In the genomic region with DNA sequence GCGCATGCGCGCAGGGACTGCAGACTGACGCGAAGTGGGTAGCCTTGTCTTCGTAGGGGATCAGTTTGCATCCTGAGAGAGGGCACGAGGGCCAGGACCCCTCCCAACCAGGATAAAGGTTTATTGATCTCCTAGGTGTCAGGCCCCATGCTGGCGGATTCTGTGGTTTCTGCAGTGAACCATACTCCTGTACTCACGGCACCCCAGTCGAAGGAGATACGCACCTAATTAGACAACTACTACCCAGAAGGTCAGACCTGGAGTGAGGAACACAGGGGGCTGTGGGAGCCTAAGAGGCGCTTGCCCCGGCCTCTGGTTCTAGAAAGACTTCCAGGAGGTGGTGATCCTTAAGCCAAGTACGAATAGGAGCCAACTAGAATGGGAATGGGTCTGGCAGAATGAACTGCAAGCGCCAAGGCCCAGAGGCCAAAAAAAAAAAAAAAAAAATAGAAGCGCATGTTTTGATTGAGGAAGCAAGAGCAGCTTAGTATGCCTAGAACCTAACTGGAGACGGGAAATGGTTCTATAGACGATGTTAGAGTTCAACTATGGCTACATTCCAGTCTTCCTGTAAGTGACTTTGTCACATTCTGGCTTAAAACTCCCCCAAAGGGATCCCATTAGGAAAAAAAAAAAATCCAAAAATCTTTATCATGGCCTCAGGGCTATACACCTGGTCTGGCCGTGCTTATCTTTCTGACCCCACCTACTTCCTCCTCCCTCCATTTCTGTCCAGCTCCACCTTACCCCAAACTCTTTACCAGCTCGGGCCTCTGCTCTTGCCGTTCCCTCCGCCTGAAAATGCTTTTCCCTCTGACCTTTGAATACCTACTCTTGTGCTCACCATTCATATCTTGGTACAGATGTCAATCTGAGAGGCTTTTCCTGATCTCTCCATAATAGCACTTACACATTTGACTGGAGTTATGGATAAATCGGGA, we compare ENCODE assay signal across 8 cellular contexts. TPM values are rescaled to one million over a fixed set of nuclear protein-coding genes. Genes with fewer than 3 reads are reported as not detected.
A peak's percentile ranks its signal among the peaks of the same experiment; 100 is the strongest.
DNase-seq lines count a peak whose midpoint lies in the region; ATAC-seq and TF ChIP-seq lines count a peak whose summit lies in the region.

No MANE protein-coding gene starts in this region.

- peaks cover 45% of the 10 kb centered on the region for H3K4me1 Mint-ChIP-seq in brain

- TF ChIP-seq CTCF in PC-9 (conservative IDR thresholded peaks at IDR 0.05) (no peak), brain (conservative IDR thresholded peaks at IDR 0.05) (no peak), tibial nerve (IDR thresholded peaks at IDR 0.05) (no peak), GM13977 (IDR thresholded peaks at IDR 0.05; ENCODE audit: extremely low read depth, insufficient read depth, missing control alignments) (no peak)

- no peaks in the 10 kb centered on the region for H3K79me1 ChIP-seq in mesendoderm (ENCODE audit: low read length)

- no peak overlapping the region for H2BK120ac ChIP-seq in mesendoderm (ENCODE audit: low read depth, low read length)

- TSS peak; percentile 89 for BruUV-seq in PC-9 (replicated peaks; lab: Mats Ljungman, UMichigan)

- H3K27me3 Mint-ChIP-seq in brain, result no peaks in the 10 kb centered on the region

- H2AFZ ChIP-seq in PC-9, result peak overlapping the region; percentile 89

- no peaks in the 10 kb centered on the region for H3K9me2 ChIP-seq in PC-9 (ENCODE audit: insufficient read depth)

- no peak for TF ChIP-seq POLR2A in tibial nerve (IDR thresholded peaks at IDR 0.05)

- H3K36me3 ChIP-seq in BLaER1 (peaks cover 22% of the 10 kb centered on the region), PC-9 (ENCODE audit: low read depth) (no peaks in the 10 kb centered on the region), mesendoderm (ENCODE audit: control insufficient read depth, insufficient read depth, low read length) (no peaks in the 10 kb centered on the region), tibial nerve (peaks cover 0 to 7% (median 2%) of the 10 kb centered on the region in 3 donors)

- H3K4me3 ChIP-seq in BLaER1 (peak overlapping the region; percentile 81), PC-9 (peak overlapping the region; percentile 65), mesendoderm (ENCODE audit: low read length) (no peak overlapping the region), tibial nerve (peak overlapping the region; percentile 59 to 99 (median 92))

- H3K9me3 ChIP-seq in BLaER1 (no peaks in the 10 kb centered on the region), PC-9 (ENCODE audit: insufficient read depth, low read depth) (no peaks in the 10 kb centered on the region), tibial nerve (no peaks in the 10 kb centered on the region)

- CTCF ChIA-PET in PC-9 (lab: Charles Lee), result no interaction called here

- H3K27me3 ChIP-seq in BLaER1, result no peaks in the 10 kb centered on the region
- no peaks in the 10 kb centered on the region for H3K27me3 ChIP-seq in PC-9 (ENCODE audit: insufficient read depth, low read depth)
- H3K27me3 ChIP-seq in mesendoderm (ENCODE audit: insufficient read depth, low read length, poor library complexity), result no peaks in the 10 kb centered on the region
- no peaks in the 10 kb centered on the region for H3K27me3 ChIP-seq in tibial nerve

- H3K18ac ChIP-seq in mesendoderm (ENCODE audit: low read length), result peak overlapping the region; percentile 44

- H3K4me2 ChIP-seq in BLaER1 (peak overlapping the region; percentile 94), PC-9 (peak overlapping the region; percentile 97), mesendoderm (ENCODE audit: low read length) (peak overlapping the region; percentile 44)

- H3K4me3 Mint-ChIP-seq in brain, result peak overlapping the region; percentile 89 to 98 (median 93)

- H3K56ac ChIP-seq in mesendoderm (ENCODE audit: low read length), result peak overlapping the region; percentile 78

- peaks cover 47% of the 10 kb centered on the region for H3K4me1 ChIP-seq in BLaER1
- peaks cover 9% of the 10 kb centered on the region for H3K4me1 ChIP-seq in PC-9 (replicated peaks; ENCODE audit: insufficient read depth)
- H3K4me1 ChIP-seq in mesendoderm (ENCODE audit: control insufficient read depth, low read depth, low read length), result no peaks in the 10 kb centered on the region
- peaks cover 0 to 42% (median 11%) of the 10 kb centered on the region in 4 donors for H3K4me1 ChIP-seq in tibial nerve

- H3K9ac ChIP-seq in BLaER1 (peak overlapping the region; percentile 96), mesendoderm (ENCODE audit: low read length) (peak overlapping the region; percentile 59)

- H4K8ac ChIP-seq in mesendoderm (ENCODE audit: low read depth, low read length), result no peak overlapping the region

- H4K5ac ChIP-seq in mesendoderm (ENCODE audit: low read length), result no peak overlapping the region

- H3K79me2 ChIP-seq in PC-9 (ENCODE audit: low read depth), result peaks cover 27% of the 10 kb centered on the region
- no peaks in the 10 kb centered on the region for H3K79me2 ChIP-seq in mesendoderm (ENCODE audit: control insufficient read depth, insufficient read depth, low read length)

- TF ChIP-seq EP300 in tibial nerve (IDR thresholded peaks at IDR 0.05), result no peak

- intact Hi-C loops in PC-9 (cut with micrococcal nuclease; ENCODE audit: unreplicated experiment), result no loop called here

- peaks cover 34% of the 10 kb centered on the region for H3K36me3 Mint-ChIP-seq in brain

- WGBS in mesendoderm (ENCODE audit: extremely low coverage, insufficient coverage, low lambda C conversion rate), result no CpG with 5 or more reads among the region's 23 CpGs
- 36 to 40% methylated on average over 21 to 22 of the region's 23 CpGs for WGBS in tibial nerve, 2 donors

- H2AK5ac ChIP-seq in mesendoderm (ENCODE audit: low read length), result no peak overlapping the region

- H2BK15ac ChIP-seq in mesendoderm (replicated peaks; ENCODE audit: low read depth), result no peak overlapping the region

- no peak overlapping the region for H2BK5ac ChIP-seq in mesendoderm (ENCODE audit: low read length)

- no peak for DNase-seq in PC-9
- DNase-seq in mesendoderm, result no peak
- no peak for DNase-seq in tibial nerve (ENCODE audit: low spot score in 2 of 2)
- no peak for DNase-seq in stimulated activated naive CD4-positive, alpha-beta T cell (lab: John Stamatoyannopoulos, UW)
- no peak for DNase-seq in GM13977 (ENCODE audit: low spot score)

- peaks cover 20% of the 10 kb centered on the region for H4K20me1 ChIP-seq in BLaER1
- H4K20me1 ChIP-seq in PC-9 (ENCODE audit: insufficient read depth), result no peaks in the 10 kb centered on the region

- peak overlapping the region; percentile 66 for H3K4ac ChIP-seq in mesendoderm (ENCODE audit: low read depth, low read length)

- H3K23ac ChIP-seq in mesendoderm (ENCODE audit: low read length), result no peak overlapping the region

- ATAC-seq in GM19023 (IDR thresholded peaks at IDR 0.05; ENCODE audit: unreplicated experiment), result no peak

- H3K27ac Mint-ChIP-seq in brain, result peak overlapping the region; percentile 99 to 100 (median 100)

- no peaks in the 10 kb centered on the region for H3K9me3 Mint-ChIP-seq in brain

- H3F3A ChIP-seq in PC-9 (ENCODE audit: insufficient read depth, low read depth), result peaks cover 28% of the 10 kb centered on the region; the same call in 1 of the 2 replicates

- POLR2A ChIA-PET in PC-9 (lab: Charles Lee; ENCODE audit: unreplicated experiment), result interaction anchor here (0.6 to 0.7 kb wide), 3 partner anchors 16 to 804 kb away, joined by 6 to 9 read pairs (median 7); no protein-coding TSS in a partner anchor

- in situ Hi-C loops in GM13977 (cut with MboI; ENCODE audit: low pct_unique_long_range_greater_than_20kb, low sequenced_read_pairs, unreplicated experiment), result no loop called here

- H3K27ac ChIP-seq in BLaER1 (peak overlapping the region; percentile 98), PC-9 (peak overlapping the region; percentile 54), mesendoderm (ENCODE audit: low read depth, low read length) (peak overlapping the region; percentile 14), tibial nerve (peak overlapping the region; percentile 94 to 96 (median 96))

RNA-seq across cellular contexts. Expression of a gene that starts 0.9 kb away (rescaled TPM):
- total RNA-seq in PC-9 (2021) (46.6 and 61.1 TPM in 2 replicates), tibial nerve (10 to 100 TPM; 38.1 to 61.1 (median 50.5) TPM)
- 185 TPM for polyA plus RNA-seq in brain (ENCODE audit: insufficient read depth, low read depth, low replicate concordance)
- polyA plus RNA-seq in mesendoderm (2013, experiment 1 of 2), result 8.1 TPM
- polyA plus RNA-seq in mesendoderm (2013, experiment 2 of 2), result 8.6 TPM

RNA-seq across cellular contexts. Expression of a gene that starts 8.4 kb away (rescaled TPM):
- total RNA-seq in PC-9 (2021) (0.37 and 0.60 TPM in 2 replicates), tibial nerve (under 1 TPM; 0.20 to 0.84 (median 0.52) TPM)
- not detected for polyA plus RNA-seq in brain (ENCODE audit: insufficient read depth, low read depth, low replicate concordance)
- polyA plus RNA-seq in mesendoderm (2013, experiment 1 of 2), result 0.08 TPM
- polyA plus RNA-seq in mesendoderm (2013, experiment 2 of 2), result 0.08 TPM

RNA-seq across cellular contexts. Expression of a gene that starts 19.3 kb away (rescaled TPM):
- 68.3 and 71.1 TPM in 2 replicates for total RNA-seq in PC-9 (2021)
- 207 TPM for polyA plus RNA-seq in brain (ENCODE audit: insufficient read depth, low read depth, low replicate concordance)
- 9.1 TPM for polyA plus RNA-seq in mesendoderm (2013, experiment 1 of 2)
- polyA plus RNA-seq in mesendoderm (2013, experiment 2 of 2), result 9.5 TPM
- total RNA-seq in tibial nerve, result 100 to 1,000 TPM in 2 of 4 donors, 10 to 100 TPM in 2; 85.2 to 108 (median 102) TPM

RNA-seq across cellular contexts. Expression of a gene that starts 23.9 kb away (rescaled TPM):
- total RNA-seq in PC-9 (2021) (15.5 and 16.9 TPM in 2 replicates), tibial nerve (10 to 100 TPM in 3 of 4 donors, 1 to 10 TPM in 1; 9.9 to 18.8 (median 15.2) TPM)
- 17.1 TPM for polyA plus RNA-seq in brain (ENCODE audit: insufficient read depth, low read depth, low replicate concordance)
- 19.7 TPM for polyA plus RNA-seq in mesendoderm (2013, experiment 1 of 2)
- 20.0 TPM for polyA plus RNA-seq in mesendoderm (2013, experiment 2 of 2)

RNA-seq across cellular contexts. Expression of a gene that starts 24.4 kb away (rescaled TPM):
- total RNA-seq in PC-9 (2021) (23.3 and 31.6 TPM in 2 replicates), tibial nerve (10 to 100 TPM; 21.6 to 26.1 (median 23.6) TPM)
- 7.8 TPM for polyA plus RNA-seq in brain (ENCODE audit: insufficient read depth, low read depth, low replicate concordance)
- polyA plus RNA-seq in mesendoderm (2013, experiment 1 of 2), result 10.8 TPM
- 9.5 TPM for polyA plus RNA-seq in mesendoderm (2013, experiment 2 of 2)

Comparison
In these comparisons a context has a peak if more than half of its experiments do, and no peak if none do; other contexts are left out.
1. H3K27ac ChIP-seq: peak in every context shown above with its lines; median percentile 98 in BLaER1; 96 in tibial nerve; 54 in PC-9; 14 in mesendoderm.
2. H3K4me2 ChIP-seq: peak in every context shown above with its lines; median percentile 97 in PC-9; 94 in BLaER1; 44 in mesendoderm.